ENCODE assay signal across 1 cellular context in the genomic region with DNA sequence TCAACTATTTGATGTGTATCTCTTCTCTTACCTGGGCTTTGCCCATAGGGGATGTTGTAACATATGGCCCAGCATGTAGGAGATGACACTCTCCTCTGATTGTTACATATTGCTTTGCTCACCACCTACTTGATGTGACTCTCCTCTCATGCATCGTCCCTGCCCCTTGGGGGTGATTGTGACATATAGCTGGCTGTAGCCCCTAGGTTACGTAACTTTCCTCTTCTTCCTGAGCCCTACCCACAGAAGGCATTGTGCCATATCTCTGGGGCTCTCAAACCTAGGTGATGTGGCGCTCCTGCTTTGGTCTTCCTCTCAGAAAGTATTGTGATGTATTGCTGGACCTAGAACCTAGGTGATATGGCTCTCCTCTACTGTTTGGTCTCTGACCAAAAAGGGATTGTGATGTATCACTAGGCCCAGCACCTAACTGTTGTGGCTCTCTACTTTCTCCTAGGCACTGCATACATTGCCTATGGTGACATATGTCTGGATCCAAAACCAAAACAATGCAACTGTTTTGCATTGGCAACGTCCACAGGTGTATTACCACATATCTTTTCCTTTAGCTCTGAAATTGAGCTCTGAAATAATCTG.
TF ChIP-seq lines count a peak whose summit lies in the region.

No MANE protein-coding gene starts in this region.

TF ChIP-seq in HepG2, 621 proteins besides CTCF, POLR2A, EP300 and RAD21 (continued from another document):
- no peak for TF ChIP-seq AFF4 (CRISPR knock-in tag; IDR thresholded peaks at IDR 0.05)
